In the genomic region with DNA sequence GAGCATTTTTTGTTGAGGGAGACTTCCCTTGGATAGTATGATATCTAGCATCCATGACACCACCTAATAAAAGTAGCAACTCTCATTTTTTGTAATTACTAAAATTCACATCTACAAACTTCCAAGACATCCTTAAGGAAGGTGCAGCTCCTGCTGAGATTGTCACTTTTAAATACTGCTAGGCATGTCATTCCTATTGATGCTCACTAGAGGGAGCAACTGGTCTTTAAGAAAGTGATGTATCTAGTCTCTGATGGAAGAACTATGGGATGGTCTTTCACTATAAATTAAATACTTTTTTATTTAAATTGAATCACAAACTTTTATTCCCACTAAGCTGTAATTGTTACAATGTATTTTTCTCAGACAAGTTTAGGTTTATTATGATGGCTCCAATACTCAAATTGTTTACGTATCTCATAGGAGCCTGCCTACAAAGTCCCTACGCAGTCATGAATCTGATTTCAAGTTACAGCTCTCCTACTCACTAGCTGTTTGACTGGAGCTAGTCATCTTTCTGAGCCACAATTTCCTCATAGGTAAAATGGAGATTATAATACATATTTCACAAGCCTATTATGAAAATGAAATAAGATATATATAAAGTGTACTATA, we compare ENCODE assay signal across 1 cellular context.
TF ChIP-seq lines count a peak whose summit lies in the region.

No MANE protein-coding gene starts in this region.

TF ChIP-seq in H1, 55 proteins besides CTCF, POLR2A, EP300 and RAD21:
- TF ChIP-seq ASH2L (IDR thresholded peaks at IDR 0.05; ENCODE audit: low read length) (no peak), JUND (IDR thresholded peaks at IDR 0.05; ENCODE audit: low read length) (no peak), HDAC2 (IDR thresholded peaks at IDR 0.05; ENCODE audit: borderline replicate concordance in 1 of 2, low read depth in 2 of 2, low read length in 2 of 2) (no peak), SIX5 (IDR thresholded peaks at IDR 0.05; ENCODE audit: low read depth, low read length) (no peak), HDAC6 (IDR thresholded peaks at IDR 0.05; ENCODE audit: low read depth, low read length) (no peak)
TF ChIP-seq in H1: peak in this region for 0.
